25 cellular contexts compared by ENCODE assay signal in the genomic region with DNA sequence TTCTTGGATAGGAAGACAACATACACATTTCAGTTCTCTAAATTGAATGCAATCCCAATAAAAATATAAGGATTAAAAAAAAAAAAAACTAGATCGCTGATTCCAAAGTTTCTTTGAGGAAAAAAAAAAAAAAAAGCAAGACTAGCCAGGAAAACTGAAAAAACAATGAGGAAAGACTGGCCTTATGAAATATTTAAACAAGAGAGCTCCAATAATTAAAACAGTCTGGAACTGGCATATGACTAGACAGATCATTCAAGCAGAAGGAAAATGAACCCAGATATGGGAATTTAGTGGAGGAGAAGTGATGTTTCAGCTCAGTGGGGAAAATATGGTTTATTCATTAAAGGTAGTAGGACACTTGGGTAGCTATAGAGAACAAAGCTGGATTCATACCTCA. TPM values are rescaled to one million over a fixed set of nuclear protein-coding genes. Genes with fewer than 3 reads are reported as not detected.
A peak's percentile ranks its signal among the peaks of the same experiment; 100 is the strongest.
DNase-seq lines count a peak whose midpoint lies in the region; FAIRE-seq and TF ChIP-seq lines count a peak whose summit lies in the region.
"Had no signal": no experiment of that assay in that cellular context is flagged by ENCODE, and none has a peak within 500 bp of the region (broad histone marks: within the 10 kb centered on the region; RNA-seq: fewer than 3 reads in every experiment).

No MANE protein-coding gene starts in this region.

- TF ChIP-seq CTCF in AG09319 (IDR thresholded peaks at IDR 0.05; ENCODE audit: low read depth, low read length) = no peak
- no peak for TF ChIP-seq CTCF in keratinocyte (optimal IDR thresholded peaks at IDR 0.05 in 1 of 3, IDR thresholded peaks at IDR 0.05 in 1 of 3, conservative IDR thresholded peaks at IDR 0.05 in 1 of 3; ENCODE audit: extremely low read depth in 1 of 3, insufficient read depth in 2 of 3, low read length in 3 of 3)

- peak; percentile 5 for FAIRE-seq in keratinocyte (lab: Jason Lieb, UNC)
- FAIRE-seq: D721Med, GM18507, H54, HTR-8/SVneo, K562 had no signal

- H3K79me2 ChIP-seq in keratinocyte (ENCODE audit: control insufficient read depth, insufficient read depth, low read length) = no peaks in the 10 kb centered on the region

- H3K9me3 ChIP-seq in keratinocyte (ENCODE audit: control insufficient read depth, low read depth, low read length) = no peaks in the 10 kb centered on the region
- H3K9me3 ChIP-seq: BLaER1 had no signal

- no peaks in the 10 kb centered on the region for H3K4me1 Mint-ChIP-seq in activated naive CD4-positive, alpha-beta T cell treated with anti-CD3 and anti-CD28 coated beads, Interleukin-2, amount 10 ng/mL, durations not matched to agents 7 days and 5 days

- H3K9ac ChIP-seq in keratinocyte (ENCODE audit: control insufficient read depth, extremely low read depth, insufficient read depth, low read length) = no peak overlapping the region
- H3K9ac ChIP-seq: BLaER1 had no signal

- H3K4me2 ChIP-seq in keratinocyte (ENCODE audit: control insufficient read depth, extremely low read depth, insufficient read depth, low read depth, low read length) = no peak overlapping the region
- H3K4me2 ChIP-seq: BLaER1, PC-9 had no signal

- peaks cover 4% of the 10 kb centered on the region for H3K27me3 Mint-ChIP-seq in activated naive CD4-positive, alpha-beta T cell treated with anti-CD3 and anti-CD28 coated beads, Interleukin-2, amount 10 ng/mL, durations not matched to agents 7 days and 5 days
- H3K27me3 Mint-ChIP-seq: CD4-positive, CD25-positive, alpha-beta regulatory T cell had no signal

- H3K27ac Mint-ChIP-seq in activated naive CD4-positive, alpha-beta T cell treated with anti-CD3 and anti-CD28 coated beads, Interleukin-2, amount 10 ng/mL, durations not matched to agents 7 days and 5 days = no peak overlapping the region
- H3K27ac Mint-ChIP-seq: CD4-positive, CD25-positive, alpha-beta regulatory T cell had no signal

- H3K27me3 ChIP-seq in keratinocyte (ENCODE audit: control insufficient read depth, extremely low read depth, insufficient read depth, low read length) = no peaks in the 10 kb centered on the region
- H3K27me3 ChIP-seq: BLaER1 had no signal

- H2AFZ ChIP-seq in keratinocyte (ENCODE audit: control insufficient read depth, low read length) = no peak overlapping the region
- H2AFZ ChIP-seq: PC-9 had no signal

- no peaks in the 10 kb centered on the region for H3K36me3 Mint-ChIP-seq in activated naive CD4-positive, alpha-beta T cell treated with anti-CD3 and anti-CD28 coated beads, Interleukin-2, amount 10 ng/mL, durations not matched to agents 7 days and 5 days
- H3K36me3 Mint-ChIP-seq: CD4-positive, CD25-positive, alpha-beta regulatory T cell had no signal

- no peak overlapping the region for H3K4me3 ChIP-seq in keratinocyte (ENCODE audit: control insufficient read depth in 2 of 3, extremely low read depth in 1 of 3, insufficient read depth in 2 of 3, low read depth in 1 of 3, low read length in 3 of 3)
- H3K4me3 ChIP-seq: BLaER1, K562, PC-9 had no signal

- peak; percentile 28 for DNase-seq in AG09319 (ENCODE audit: extremely low read depth, low read depth)
- DNase-seq in HS-5 (ENCODE audit: low read depth) = peak; percentile 20
- peak; percentile 60 for DNase-seq in fibroblast of gingiva (ENCODE audit: low read depth)
- no peak for DNase-seq in keratinocyte (ENCODE audit: low read depth, low spot score)
- DNase-seq in medulla oblongata (ENCODE audit: extremely low spot score) = no peak
- no peak for DNase-seq in activated naive CD4-positive, alpha-beta T cell treated with anti-CD3 and anti-CD28 coated beads, Interleukin-2, amount 10 ng/mL, durations not matched to agents 7 days and 5 days
- DNase-seq in NCI-H2196 treated with DMSO at 0.1 percent for 48 hours (lab: John Stamatoyannopoulos, UW; ENCODE audit: unreplicated experiment) = no peak
- no peak for DNase-seq in activated effector memory CD4-positive, alpha-beta T cell treated with anti-CD3 and anti-CD28 coated beads, Interleukin-2, amount 50 U/mL, for 16 hours
- DNase-seq: CD4-positive, CD25-positive, alpha-beta regulatory T cell; MV-4-11; NCI-H1105; NCI-H1436 treated with DMSO at 0.1 percent for 48 hours; NCI-H187 treated with DMSO at 0.1 percent for 48 hours; NCI-H2171 treated with DMSO at 0.1 percent for 48 hours; NCI-H524 treated with DMSO at 0.1 percent for 48 hours; PC-9; RPMI8226; SHP77 had no signal

- dilution Hi-C loops in keratinocyte (cut with MboI; ENCODE audit: extremely low pct_ligation_motif_present, low sequenced_read_pairs) = no loop called here

- H3K9me3 Mint-ChIP-seq in activated naive CD4-positive, alpha-beta T cell treated with anti-CD3 and anti-CD28 coated beads, Interleukin-2, amount 10 ng/mL, durations not matched to agents 7 days and 5 days = no peaks in the 10 kb centered on the region
- H3K9me3 Mint-ChIP-seq: CD4-positive, CD25-positive, alpha-beta regulatory T cell had no signal

- CTCF ChIA-PET in activated naive CD4-positive, alpha-beta T cell treated with anti-CD3 and anti-CD28 coated beads, Interleukin-2, amount 10 ng/mL, durations not matched to agents 7 days and 5 days (lab: Charles Lee) = no interaction called here

- no peaks in the 10 kb centered on the region for H3K4me1 ChIP-seq in keratinocyte (ENCODE audit: control insufficient read depth, extremely low read depth, insufficient read depth, low read length)
- H3K4me1 ChIP-seq: BLaER1 had no signal

- no peak overlapping the region for H3K27ac ChIP-seq in keratinocyte (ENCODE audit: control insufficient read depth, insufficient read depth, low read length)
- H3K27ac ChIP-seq: 22Rv1, BLaER1, PC-9 had no signal

- H4K20me1 ChIP-seq in keratinocyte (ENCODE audit: control insufficient read depth, extremely low read depth, insufficient read depth, low read length) = no peaks in the 10 kb centered on the region
- H4K20me1 ChIP-seq: BLaER1 had no signal

- no peak overlapping the region for H3K4me3 Mint-ChIP-seq in activated naive CD4-positive, alpha-beta T cell treated with anti-CD3 and anti-CD28 coated beads, Interleukin-2, amount 10 ng/mL, durations not matched to agents 7 days and 5 days
- H3K4me3 Mint-ChIP-seq: CD4-positive, CD25-positive, alpha-beta regulatory T cell had no signal

- no peaks in the 10 kb centered on the region for H3K36me3 ChIP-seq in keratinocyte (ENCODE audit: control insufficient read depth in 2 of 2, extremely low read depth in 1 of 2, insufficient read depth in 2 of 2, low read length in 2 of 2)
- H3K36me3 ChIP-seq: BLaER1 had no signal

- H3K9me1 ChIP-seq in keratinocyte (ENCODE audit: control insufficient read depth, extremely low read depth, insufficient read depth, low read length) = no peaks in the 10 kb centered on the region

RNA-seq across cellular contexts. Expression of gene TBC1D15, which starts 42.1 kb away (rescaled TPM):
- 10.6 to 20.2 TPM (median 11.2 TPM) in 3 replicates for polyA plus RNA-seq in keratinocyte
- 132 TPM for polyA plus RNA-seq in keratinocyte (2011; ENCODE audit: low read depth)
- 5.9 and 10.9 TPM in 2 replicates for polyA plus RNA-seq in keratinocyte (2011; cell fraction: cytosol; rRNA removed)
- polyA plus RNA-seq in keratinocyte (2011; cell fraction: nucleus; rRNA removed) = 13.9 and 19.3 TPM in 2 replicates
- polyA plus RNA-seq in keratinocyte (2012; ENCODE audit: low replicate concordance) = 12.0 and 34.3 TPM in 2 replicates
- 2.2 to 17.3 TPM (median 7.9 TPM) in 3 replicates for polyA minus RNA-seq in keratinocyte
- polyA minus RNA-seq in keratinocyte (2011; cell fraction: cytosol; rRNA and poly(A)+ RNA removed) = 8.8 TPM
- 9.8 and 14.5 TPM in 2 replicates for polyA minus RNA-seq in keratinocyte (2011; cell fraction: nucleus; rRNA and poly(A)+ RNA removed)

RNA-seq across cellular contexts. Expression of gene RAB21, which starts 42.8 kb away (rescaled TPM):
- 11.7 to 21.9 TPM (median 19.5 TPM) in 3 replicates for polyA plus RNA-seq in keratinocyte
- 390 TPM for polyA plus RNA-seq in keratinocyte (2011; ENCODE audit: low read depth)
- 17.5 and 31.8 TPM in 2 replicates for polyA plus RNA-seq in keratinocyte (2011; cell fraction: cytosol; rRNA removed)
- 16.1 and 23.6 TPM in 2 replicates for polyA plus RNA-seq in keratinocyte (2011; cell fraction: nucleus; rRNA removed)
- 42.1 and 77.3 TPM in 2 replicates for polyA plus RNA-seq in keratinocyte (2012; ENCODE audit: low replicate concordance)
- 2.8 to 16.8 TPM (median 7.3 TPM) in 3 replicates for polyA minus RNA-seq in keratinocyte
- 9.6 TPM for polyA minus RNA-seq in keratinocyte (2011; cell fraction: cytosol; rRNA and poly(A)+ RNA removed)
- 2.7 and 7.8 TPM in 2 replicates for polyA minus RNA-seq in keratinocyte (2011; cell fraction: nucleus; rRNA and poly(A)+ RNA removed)

Comparison
In these comparisons a context has a peak if more than half of its experiments do, and no peak if none do; other contexts are left out.
1. DNase-seq: peak in AG09319 (single experiment), HS-5 (single experiment) and fibroblast of gingiva (single experiment); none in keratinocyte (single experiment), medulla oblongata (single experiment), activated naive CD4-positive, alpha-beta T cell treated with anti-CD3 and anti-CD28 coated beads, Interleukin-2, amount 10 ng/mL, durations not matched to agents 7 days and 5 days (single experiment), NCI-H2196 treated with DMSO at 0.1 percent for 48 hours (single experiment) and activated effector memory CD4-positive, alpha-beta T cell treated with anti-CD3 and anti-CD28 coated beads, Interleukin-2, amount 50 U/mL, for 16 hours (single experiment).